In genomic region chr6:149032318-149032598, GRCh38 we compare ENCODE assay signal across 8 cellular contexts.
A peak's percentile ranks its signal among the peaks of the same experiment; 100 is the strongest.
DNase-seq lines count a peak whose midpoint lies in the region; ATAC-seq, FAIRE-seq and TF ChIP-seq lines count a peak whose summit lies in the region.

No MANE protein-coding gene starts in this region.

- FAIRE-seq in H1 (lab: Jason Lieb, UNC): no peak

- no peaks in the 10 kb centered on the region for H3K9me3 Mint-ChIP-seq in activated naive CD4-positive, alpha-beta T cell treated with anti-CD3 and anti-CD28 coated beads, Interleukin-2, amount 10 ng/mL, durations not matched to agents 7 days and 5 days

- DNase-seq in activated naive CD4-positive, alpha-beta T cell treated with anti-CD3 and anti-CD28 coated beads, Interleukin-2, amount 10 ng/mL, durations not matched to agents 7 days and 5 days: no peak
- DNase-seq in activated naive CD4-positive, alpha-beta T cell treated with Interleukin-2 at 50 U/mL for 16 hours: no peak
- DNase-seq in H1 (ENCODE audit: low read depth in 1 of 2, low spot score in 2 of 2) (no peak), vagina (ENCODE audit: extremely low spot score in 2 of 2) (no peak), hippocampal formation (lab: John Stamatoyannopoulos, UW) (no peak), NCI-H82 treated with DMSO at 0.1 percent for 48 hours (lab: John Stamatoyannopoulos, UW; ENCODE audit: unreplicated experiment) (no peak), NCI-H748 (lab: John Stamatoyannopoulos, UW; ENCODE audit: unreplicated experiment) (no peak)

- no peak overlapping the region for H3K4me2 ChIP-seq in H1 (ENCODE audit: insufficient read depth in 1 of 2, low read depth in 2 of 2, low read length in 2 of 2)

- H4K20me1 ChIP-seq in H1 (replicated peaks in 1 of 2; ENCODE audit: control insufficient read depth in 1 of 2, insufficient read depth in 2 of 2, low read length in 2 of 2): no peaks in the 10 kb centered on the region

- TF ChIP-seq EP300 in H1 (IDR thresholded peaks at IDR 0.05; ENCODE audit: borderline replicate concordance in 1 of 2, low read depth in 2 of 2, low read length in 2 of 2): no peak

- peak overlapping the region; percentile 87 for H3K27ac Mint-ChIP-seq in activated naive CD4-positive, alpha-beta T cell treated with anti-CD3 and anti-CD28 coated beads, Interleukin-2, amount 10 ng/mL, durations not matched to agents 7 days and 5 days

- CTCF ChIA-PET in activated naive CD4-positive, alpha-beta T cell treated with anti-CD3 and anti-CD28 coated beads, Interleukin-2, amount 10 ng/mL, durations not matched to agents 7 days and 5 days (lab: Charles Lee): interaction anchor here (0.7 to 11.1 kb wide), 6 partner anchors 13 to 400 kb away, joined by 3 to 213 read pairs (median 8); no protein-coding TSS in a partner anchor
- CTCF ChIA-PET in H1 (lab: Charles Lee; ENCODE audit: partially characterized antibody): interaction anchor here (1.0 to 4.0 kb wide), 11 partner anchors 9 to 472 kb away, joined by 3 to 16 read pairs (median 3); no protein-coding TSS in a partner anchor

- no peak overlapping the region for H2BK20ac ChIP-seq in H1 (ENCODE audit: low read length)

- H3K18ac ChIP-seq in H1 (ENCODE audit: extremely low read depth, low read length): no peak overlapping the region; the same call in 1 of the 2 replicates

- no peak overlapping the region for H3K9ac ChIP-seq in H1 (replicated peaks in 1 of 4; ENCODE audit: extremely low read depth in 1 of 4, low read depth in 3 of 4, low read length in 3 of 4)

- no peaks in the 10 kb centered on the region for H3K23me2 ChIP-seq in H1 (ENCODE audit: low read depth, low read length)

- WGBS in H1 (ENCODE audit: extremely low coverage in 1 of 2, insufficient coverage in 1 of 2, insufficient read length in 1 of 2, insufficient replicate concordance in 2 of 2, low coverage in 1 of 2, low lambda C conversion rate in 2 of 2, missing lambda C conversion rate in 1 of 2), 2 experiments: 93% methylated on average over 5 of the region's 5 CpGs; no CpG with 5 or more reads in 1 of the 2 experiments

- no peak overlapping the region for H2AK5ac ChIP-seq in H1 (ENCODE audit: low read depth, low read length)

- peaks cover 3% of the 10 kb centered on the region for H3K36me3 Mint-ChIP-seq in activated naive CD4-positive, alpha-beta T cell treated with anti-CD3 and anti-CD28 coated beads, Interleukin-2, amount 10 ng/mL, durations not matched to agents 7 days and 5 days

- peak; percentile 26 for ATAC-seq in HG03439 (IDR thresholded peaks at IDR 0.05; ENCODE audit: unreplicated experiment)

- H3K4me3 Mint-ChIP-seq in activated naive CD4-positive, alpha-beta T cell treated with anti-CD3 and anti-CD28 coated beads, Interleukin-2, amount 10 ng/mL, durations not matched to agents 7 days and 5 days: peak overlapping the region; percentile 51

- H3K27me3 Mint-ChIP-seq in activated naive CD4-positive, alpha-beta T cell treated with anti-CD3 and anti-CD28 coated beads, Interleukin-2, amount 10 ng/mL, durations not matched to agents 7 days and 5 days: no peaks in the 10 kb centered on the region

- H2BK120ac ChIP-seq in H1 (replicated peaks; ENCODE audit: low read depth, low read length): no peak overlapping the region

- H3K27ac ChIP-seq in H1 (ENCODE audit: low read depth, low read length) (no peak overlapping the region), vagina (peak overlapping the region; percentile 82)

- no peak for TF ChIP-seq RAD21 in H1 (IDR thresholded peaks at IDR 0.05 in 1 of 2, conservative IDR thresholded peaks at IDR 0.05 in 1 of 2; ENCODE audit: low read depth in 2 of 2, low read length in 2 of 2)

- POLR2A ChIA-PET in H1 (lab: Charles Lee; ENCODE audit: partially characterized antibody): interaction anchor here (0.6 to 1.0 kb wide), 2 partner anchors 13 to 657 kb away, joined by 4 read pairs; no protein-coding TSS in a partner anchor

- TF ChIP-seq CTCF in H1 (IDR thresholded peaks at IDR 0.05; ENCODE audit: control extremely low read depth in 1 of 3, insufficient read depth in 1 of 3, low read depth in 1 of 3, low read length in 3 of 3) (no peak), vagina (IDR thresholded peaks at IDR 0.05) (no peak)

- H3K79me1 ChIP-seq in H1 (ENCODE audit: low read depth, low read length): peaks cover 4% of the 10 kb centered on the region; the same call in 1 of the 2 replicates

- H3K4ac ChIP-seq in H1 (replicated peaks; ENCODE audit: insufficient read length, low read depth, low read length): peak overlapping the region; percentile 91

- H3K4me1 Mint-ChIP-seq in activated naive CD4-positive, alpha-beta T cell treated with anti-CD3 and anti-CD28 coated beads, Interleukin-2, amount 10 ng/mL, durations not matched to agents 7 days and 5 days: peaks cover 70% of the 10 kb centered on the region

- H3K23ac ChIP-seq in H1 (ENCODE audit: insufficient read length): no peak overlapping the region

- no peak overlapping the region for H2AFZ ChIP-seq in H1 (ENCODE audit: low read length)

- H3K9me3 ChIP-seq in H1 (ENCODE audit: insufficient read depth in 2 of 2, low read depth in 1 of 2, low read length in 1 of 2) (no peaks in the 10 kb centered on the region), vagina (no peaks in the 10 kb centered on the region)

- no peak overlapping the region for H2BK15ac ChIP-seq in H1 (ENCODE audit: low read length)

- H3K56ac ChIP-seq in H1 (replicated peaks; ENCODE audit: insufficient read length, low read depth, low read length): no peak overlapping the region

- H4K5ac ChIP-seq in H1 (ENCODE audit: insufficient read length, low read depth, low read length): no peak overlapping the region

- H3K27me3 ChIP-seq in H1 (replicated peaks in 1 of 4; ENCODE audit: control insufficient read depth in 3 of 4, extremely low read depth in 1 of 4, insufficient read depth in 3 of 4, low read length in 3 of 4) (no peaks in the 10 kb centered on the region), vagina (no peaks in the 10 kb centered on the region)

- TF ChIP-seq POLR2A in H1 (IDR thresholded peaks at IDR 0.05; ENCODE audit: control extremely low read depth in 1 of 2, low read depth in 2 of 2, low read length in 2 of 2) (no peak), vagina (IDR thresholded peaks at IDR 0.05) (no peak)

- H3K4me1 ChIP-seq in H1 (replicated peaks in 1 of 4; ENCODE audit: control insufficient read depth in 3 of 4, insufficient read depth in 4 of 4, low read length in 3 of 4): peaks cover 3 to 9% (median 6%) of the 10 kb centered on the region in 4 experiments; a peak in 6 of 7 replicates
- H3K4me1 ChIP-seq in vagina: peaks cover 46% of the 10 kb centered on the region

- 0 out of 2 replicates have a peak overlapping the region, but pooled peaks have one; percentile 50 for H2BK12ac ChIP-seq in H1 (ENCODE audit: low read depth, low read length)

- H3K14ac ChIP-seq in H1 (ENCODE audit: insufficient read length): no peak overlapping the region

- peak overlapping the region; percentile 81; the same call in 1 of the 2 replicates for H4K8ac ChIP-seq in H1 (ENCODE audit: extremely low read depth, insufficient read depth, low read length)

- H2BK5ac ChIP-seq in H1 (ENCODE audit: low read depth, low read length): 0 out of 2 replicates have a peak overlapping the region, but pooled peaks have one; percentile 57

- intact Hi-C loops in vagina (cut with DNase I): loop anchor here (5.0 to 10.0 kb wide), 2 partner anchors 400 to 483 kb away; no protein-coding TSS in a partner anchor

- H3K36me3 ChIP-seq in H1 (ENCODE audit: control insufficient read depth in 2 of 4, insufficient read depth in 4 of 4, low read length in 3 of 4) (no peaks in the 10 kb centered on the region), vagina (no peaks in the 10 kb centered on the region)

- peak overlapping the region; percentile 62 for H4K91ac ChIP-seq in H1 (replicated peaks; ENCODE audit: insufficient read length, low read length)

- H3K79me2 ChIP-seq in H1 (ENCODE audit: control insufficient read depth in 1 of 2, insufficient read depth in 2 of 2, low read length in 2 of 2): no peaks in the 10 kb centered on the region

- H3K4me3 ChIP-seq in H1 (ENCODE audit: extremely low read depth in 1 of 4, insufficient read depth in 2 of 4, low read depth in 3 of 4, low read length in 4 of 4) (no peak overlapping the region), vagina (no peak overlapping the region)

TF ChIP-seq in H1, 55 proteins besides CTCF, POLR2A, EP300 and RAD21 (continues in another document):
- no peak for TF ChIP-seq RFX5 (IDR thresholded peaks at IDR 0.05; ENCODE audit: borderline replicate concordance, low read depth, low read length)
- TF ChIP-seq GABPA (IDR thresholded peaks at IDR 0.05; ENCODE audit: borderline replicate concordance, insufficient read depth, low read length): no peak
- TF ChIP-seq SUZ12 (IDR thresholded peaks at IDR 0.05; ENCODE audit: low read length): no peak
- no peak for TF ChIP-seq RNF2 (IDR thresholded peaks at IDR 0.05; ENCODE audit: borderline replicate concordance, low read depth, low read length, missing control alignments, poor library complexity, severe bottlenecking)
- no peak for TF ChIP-seq TAF1 (IDR thresholded peaks at IDR 0.05; ENCODE audit: low read depth, low read length)
- TF ChIP-seq CHD1 (IDR thresholded peaks at IDR 0.05; ENCODE audit: low read depth, low read length): no peak
- TF ChIP-seq CHD2 (IDR thresholded peaks at IDR 0.05; ENCODE audit: low read length): no peak
- TF ChIP-seq HDAC6 (IDR thresholded peaks at IDR 0.05; ENCODE audit: low read depth, low read length): no peak
- no peak for TF ChIP-seq RXRA (IDR thresholded peaks at IDR 0.05; ENCODE audit: insufficient read depth, low read depth, low read length)
- no peak for TF ChIP-seq POU5F1 (IDR thresholded peaks at IDR 0.05; ENCODE audit: low read depth, low read length)
- TF ChIP-seq SIX5 (IDR thresholded peaks at IDR 0.05; ENCODE audit: low read depth, low read length): no peak
- no peak for TF ChIP-seq CEBPB (IDR thresholded peaks at IDR 0.05; ENCODE audit: low read depth, low read length)
- TF ChIP-seq EZH2 (IDR thresholded peaks at IDR 0.05; ENCODE audit: low read depth, low read length, severe bottlenecking): no peak
- no peak for TF ChIP-seq JUND (IDR thresholded peaks at IDR 0.05; ENCODE audit: low read length)
- no peak for TF ChIP-seq E2F6 (IDR thresholded peaks at IDR 0.05)
- TF ChIP-seq SP4 (IDR thresholded peaks at IDR 0.05; ENCODE audit: low read length): no peak
